Comparison of ENCODE assay signal across 2 cellular contexts in genomic region chr9:38027714-38028113, GRCh38.
TF ChIP-seq lines count a peak whose summit lies in the region.

No MANE protein-coding gene starts in this region.

TF ChIP-seq in SK-N-SH, 30 proteins besides CTCF, POLR2A, EP300 and RAD21 (continued from another document):
- TF ChIP-seq USF2 (IDR thresholded peaks at IDR 0.05; ENCODE audit: borderline replicate concordance, low read depth, low read length) (no peak), FOXM1 (IDR thresholded peaks at IDR 0.05; ENCODE audit: low read depth) (no peak)

TF ChIP-seq in SK-N-SH treated with all-trans-retinoic acid at 6 μM for 48 hours, 23 proteins besides CTCF, POLR2A, EP300 and RAD21 (continued from another document):
- TF ChIP-seq ESRRG (CRISPR knock-in tag; IDR thresholded peaks at IDR 0.05): no peak
- TF ChIP-seq ZNF70 (CRISPR knock-in tag; IDR thresholded peaks at IDR 0.05): no peak
- no peak for TF ChIP-seq ZFP30 (CRISPR knock-in tag; IDR thresholded peaks at IDR 0.05)
- TF ChIP-seq ARNTL (CRISPR knock-in tag; IDR thresholded peaks at IDR 0.05; ENCODE audit: borderline replicate concordance, low read depth): no peak
- no peak for TF ChIP-seq CSDC2 (CRISPR knock-in tag; IDR thresholded peaks at IDR 0.05)
- TF ChIP-seq ZNF8 (CRISPR knock-in tag; IDR thresholded peaks at IDR 0.05): no peak
